ENCODE assay signal across 17 cellular contexts in genomic region chr22:37664249-37665101, GRCh38. TPM values are rescaled to one million over a fixed set of nuclear protein-coding genes. Genes with fewer than 3 reads are reported as not detected.
DNase-seq lines count a peak whose midpoint lies in the region; ATAC-seq and TF ChIP-seq lines count a peak whose summit lies in the region.
"Had no signal": no experiment of that assay in that cellular context is flagged by ENCODE, and none has a peak within 500 bp of the region (broad histone marks: within the 10 kb centered on the region; RNA-seq: fewer than 3 reads in every experiment).

No MANE protein-coding gene starts in this region.

- peaks cover 38 to 51% of the 10 kb centered on the region in 2 donors for H3K4me1 Mint-ChIP-seq in stimulated activated naive B cell treated with anti-CD40 and anti-IgM and Interleukin-4, amounts not matched to agents 10 μg/mL and 1 μg/mL and 100 μg/mL, for 72 hours
- H3K4me1 Mint-ChIP-seq in activated T-cell treated with anti-CD3 and anti-CD28 coated beads, Interleukin-2, amount 50 U/mL, for 72 hours (ENCODE audit: low read depth) = peaks cover 32% of the 10 kb centered on the region

- peak overlapping the region; percentile 67 for H3K27ac Mint-ChIP-seq in stimulated activated naive B cell treated with anti-CD40 and anti-IgM and Interleukin-4, amounts not matched to agents 10 μg/mL and 1 μg/mL and 100 μg/mL, for 72 hours
- no peak overlapping the region for H3K27ac Mint-ChIP-seq in activated T-cell treated with anti-CD3 and anti-CD28 coated beads, Interleukin-2, amount 50 U/mL, for 72 hours

- no peak overlapping the region for H3K9ac ChIP-seq in Loucy (ENCODE audit: low read depth, low read length, poor library complexity, severe bottlenecking)

- no peaks in the 10 kb centered on the region for H3K9me2 ChIP-seq in Loucy (replicated peaks; ENCODE audit: low read depth, low read length)

- H3K79me2 ChIP-seq in Loucy (ENCODE audit: insufficient read depth, low read length) = peaks cover 75% of the 10 kb centered on the region

- H3K4me3 ChIP-seq in Loucy (ENCODE audit: low read length, poor library complexity, severe bottlenecking) = no peak overlapping the region
- no peak overlapping the region for H3K4me3 ChIP-seq in mesodermal cell (ENCODE audit: extremely low read depth, insufficient read depth, low read length, poor library complexity, severe bottlenecking)
- H3K4me3 ChIP-seq: BLaER1 treated with 17β-estradiol and CSF1 and Interleukin-3, amounts not matched to agents 10 nM and 100 nM; tibial artery had no signal

- peak overlapping the region; percentile 35 for H3K4me2 ChIP-seq in Loucy (ENCODE audit: low read depth, low read length, poor library complexity, severe bottlenecking)

- peaks cover 41 to 54% of the 10 kb centered on the region in 2 donors for H3K36me3 Mint-ChIP-seq in stimulated activated naive B cell treated with anti-CD40 and anti-IgM and Interleukin-4, amounts not matched to agents 10 μg/mL and 1 μg/mL and 100 μg/mL, for 72 hours
- peaks cover 0 to 4% of the 10 kb centered on the region in 2 donors for H3K36me3 Mint-ChIP-seq in activated T-cell treated with anti-CD3 and anti-CD28 coated beads, Interleukin-2, amount 50 U/mL, for 72 hours (ENCODE audit: insufficient read depth in 2 of 2)

- H3K27ac ChIP-seq in cingulate gyrus (ENCODE audit: low read depth, low read length) (peak overlapping the region; percentile 84), mesodermal cell (ENCODE audit: low read depth, low read length, severe bottlenecking) (peak overlapping the region; percentile 72)
- H3K27ac ChIP-seq: tibial artery had no signal

- H2AFZ ChIP-seq in Loucy (ENCODE audit: low read length) = no peak overlapping the region

- no peaks in the 10 kb centered on the region for H3K27me3 Mint-ChIP-seq in stimulated activated naive B cell treated with anti-CD40 and anti-IgM and Interleukin-4, amounts not matched to agents 10 μg/mL and 1 μg/mL and 100 μg/mL, for 72 hours
- H3K27me3 Mint-ChIP-seq in activated T-cell treated with anti-CD3 and anti-CD28 coated beads, Interleukin-2, amount 50 U/mL, for 72 hours (ENCODE audit: low read depth) = no peaks in the 10 kb centered on the region
- H3K27me3 Mint-ChIP-seq: naive B cell had no signal

- no peaks in the 10 kb centered on the region for H3K9me3 ChIP-seq in Loucy (ENCODE audit: insufficient read depth, low read depth, low read length)
- no peaks in the 10 kb centered on the region for H3K9me3 ChIP-seq in mesodermal cell (ENCODE audit: control insufficient read depth, low read length)
- H3K9me3 ChIP-seq: BLaER1 treated with 17β-estradiol and CSF1 and Interleukin-3, amounts not matched to agents 10 nM and 100 nM; tibial artery had no signal

- H4K20me1 ChIP-seq in Loucy (ENCODE audit: insufficient read depth, low read length, poor library complexity, severe bottlenecking) = peaks cover 60% of the 10 kb centered on the region

- H3F3A ChIP-seq in Loucy (ENCODE audit: low read depth) = no peaks in the 10 kb centered on the region

- H3K36me3 ChIP-seq in Loucy (ENCODE audit: insufficient read depth, low read length) (peaks cover 28% of the 10 kb centered on the region; the same call in 1 of the 2 replicates), mesodermal cell (ENCODE audit: control insufficient read depth, insufficient read depth, low read length) (peaks cover 35% of the 10 kb centered on the region)

- WGBS in mesodermal cell (ENCODE audit: insufficient coverage in 2 of 2), 2 experiments = 84 to 92% methylated on average over 14 to 16 of the region's 16 CpGs

- peaks cover 33% of the 10 kb centered on the region for H3K4me1 ChIP-seq in Loucy (ENCODE audit: insufficient read depth, low read length, poor library complexity, severe bottlenecking)
- peaks cover 18% of the 10 kb centered on the region for H3K4me1 ChIP-seq in mesodermal cell (ENCODE audit: control insufficient read depth, insufficient read depth, low read length, poor library complexity, severe bottlenecking)

- no peak for DNase-seq in stimulated activated naive B cell treated with anti-CD40 and anti-IgM and Interleukin-4, amounts not matched to agents 10 μg/mL and 1 μg/mL and 100 μg/mL, for 72 hours
- no peak for DNase-seq in NCI-H2227 treated with DMSO at 0.1 percent for 48 hours (lab: John Stamatoyannopoulos, UW)
- no peak for DNase-seq in activated T-cell treated with anti-CD3 and anti-CD28 coated beads, Interleukin-2, amount 50 U/mL, for 72 hours
- DNase-seq: activated effector memory CD4-positive, alpha-beta T cell treated with Interleukin-2 at 50 U/mL for 16 hours; DMS 273 treated with DMSO at 0.1 percent for 48 hours; naive B cell; NCI-H1694; NCI-H446; SIG-M5; tibial artery had no signal

- TF ChIP-seq CTCF in Loucy (conservative IDR thresholded peaks at IDR 0.05; ENCODE audit: low read length) = no peak

- no peak for ATAC-seq in stimulated activated naive B cell treated with anti-CD40 and anti-IgM and Interleukin-4, amounts not matched to agents 10 μg/mL and 1 μg/mL and 100 μg/mL, for 72 hours (replicated peaks)
- ATAC-seq in HG02642 (IDR thresholded peaks at IDR 0.05; ENCODE audit: poor library complexity, unreplicated experiment) = no peak
- ATAC-seq in HG03045 (IDR thresholded peaks at IDR 0.05; ENCODE audit: unreplicated experiment) = no peak
- ATAC-seq in activated T-cell treated with anti-CD3 and anti-CD28 coated beads, Interleukin-2, amount 50 U/mL, for 72 hours (replicated peaks in 1 of 2) = no peak
- ATAC-seq: left lobe of liver had no signal

- H3K27me3 ChIP-seq in Loucy (ENCODE audit: insufficient read depth, low read length, poor library complexity, severe bottlenecking) = no peaks in the 10 kb centered on the region
- H3K27me3 ChIP-seq: BLaER1 treated with 17β-estradiol and CSF1 and Interleukin-3, amounts not matched to agents 10 nM and 100 nM; tibial artery had no signal

- H3K4me3 Mint-ChIP-seq in stimulated activated naive B cell treated with anti-CD40 and anti-IgM and Interleukin-4, amounts not matched to agents 10 μg/mL and 1 μg/mL and 100 μg/mL, for 72 hours = no peak overlapping the region
- H3K4me3 Mint-ChIP-seq in activated T-cell treated with anti-CD3 and anti-CD28 coated beads, Interleukin-2, amount 50 U/mL, for 72 hours = no peak overlapping the region
- H3K4me3 Mint-ChIP-seq: naive B cell had no signal

- H3K9me3 Mint-ChIP-seq in stimulated activated naive B cell treated with anti-CD40 and anti-IgM and Interleukin-4, amounts not matched to agents 10 μg/mL and 1 μg/mL and 100 μg/mL, for 72 hours = peaks cover 0 to 3% of the 10 kb centered on the region in 2 donors
- H3K9me3 Mint-ChIP-seq in activated T-cell treated with anti-CD3 and anti-CD28 coated beads, Interleukin-2, amount 50 U/mL, for 72 hours = no peaks in the 10 kb centered on the region
- H3K9me3 Mint-ChIP-seq: naive B cell had no signal

RNA-seq across cellular contexts. Expression of gene PDXP, which starts 6.0 kb away (rescaled TPM):
- 21.0 TPM for polyA plus RNA-seq in mesodermal cell (2013, experiment 1 of 2)
- polyA plus RNA-seq in mesodermal cell (2013, experiment 2 of 2) = 15.1 TPM
- total RNA-seq in activated T-cell treated with anti-CD3 and anti-CD28 coated beads, Interleukin-2, amount 50 U/mL, for 72 hours = 10 to 100 TPM; 14.8 to 17.2 TPM

RNA-seq across cellular contexts. Expression of gene LGALS1, which starts 11.0 kb away (rescaled TPM):
- polyA plus RNA-seq in mesodermal cell (2013, experiment 1 of 2) = 1,236 TPM
- 1,057 TPM for polyA plus RNA-seq in mesodermal cell (2013, experiment 2 of 2)
- total RNA-seq in activated T-cell treated with anti-CD3 and anti-CD28 coated beads, Interleukin-2, amount 50 U/mL, for 72 hours = 100 to 1,000 TPM; 303 to 803 TPM

RNA-seq across cellular contexts. Expression of gene NOL12, which starts 21.7 kb away (rescaled TPM):
- polyA plus RNA-seq in mesodermal cell (2013, experiment 1 of 2) = 13.9 TPM
- 13.0 TPM for polyA plus RNA-seq in mesodermal cell (2013, experiment 2 of 2)
- total RNA-seq in activated T-cell treated with anti-CD3 and anti-CD28 coated beads, Interleukin-2, amount 50 U/mL, for 72 hours = 10 to 100 TPM; 31.3 to 36.3 TPM

RNA-seq across cellular contexts. Expression of gene SH3BP1, which starts 25.0 kb away (rescaled TPM):
- 38.7 TPM for polyA plus RNA-seq in mesodermal cell (2013, experiment 1 of 2)
- polyA plus RNA-seq in mesodermal cell (2013, experiment 2 of 2) = 31.5 TPM
- 100 to 1,000 TPM in 1 of 2 donors, 10 to 100 TPM in 1; 99.0 to 103 TPM for total RNA-seq in activated T-cell treated with anti-CD3 and anti-CD28 coated beads, Interleukin-2, amount 50 U/mL, for 72 hours

RNA-seq across cellular contexts. Expression of gene TRIOBP, which starts 32.4 kb away (rescaled TPM):
- 79.5 TPM for polyA plus RNA-seq in mesodermal cell (2013, experiment 1 of 2)
- polyA plus RNA-seq in mesodermal cell (2013, experiment 2 of 2) = 69.5 TPM
- 10 to 100 TPM; 25.4 to 28.6 TPM for total RNA-seq in activated T-cell treated with anti-CD3 and anti-CD28 coated beads, Interleukin-2, amount 50 U/mL, for 72 hours
